ENCODE assay signal across 10 cellular contexts in genomic region chr16:67157892-67158635, GRCh38. TPM values are rescaled to one million over a fixed set of nuclear protein-coding genes. Genes with fewer than 3 reads are reported as not detected.
DNase-seq lines count a peak whose midpoint lies in the region; ATAC-seq and TF ChIP-seq lines count a peak whose summit lies in the region.
"Had no signal": no experiment of that assay in that cellular context is flagged by ENCODE, and none has a peak within 500 bp of the region (broad histone marks: within the 10 kb centered on the region; RNA-seq: fewer than 3 reads in every experiment).

No MANE protein-coding gene starts in this region.

- peak overlapping the region in 6 of 10 experiments; percentile 77 to 97 (median 94); a peak in 6 of 20 replicates for H3K4me3 ChIP-seq in BLaER1 treated with 17β-estradiol and CSF1 and Interleukin-3, amounts not matched to agents 10 nM and 100 nM
- H3K4me3 ChIP-seq in GM12865 (ENCODE audit: low read depth, low read length) (peak overlapping the region; percentile 99), mucosa of descending colon (no peak overlapping the region)

- peak; percentile 45 for DNase-seq in GM12865 (ENCODE audit: low read depth)
- DNase-seq in activated CD4-positive, alpha-beta memory T cell treated with anti-CD3 and anti-CD28 coated beads, Interleukin-2, amount 10 ng/mL, durations not matched to agents 7 days and 5 days: no peak
- no peak for DNase-seq in mucosa of descending colon
- DNase-seq in NCI-H1048 (lab: John Stamatoyannopoulos, UW): no peak
- DNase-seq in medulla oblongata (ENCODE audit: extremely low spot score): no peak
- DNase-seq in NOMO-1 treated with DMSO at 0.1 percent for 48 hours (lab: John Stamatoyannopoulos, UW; ENCODE audit: unreplicated experiment): no peak
- no peak for DNase-seq in glomerular visceral epithelial cell (ENCODE audit: extremely low spot score)
- DNase-seq: hippocampal formation, NCI-H69 had no signal

- H3K27ac Mint-ChIP-seq in activated CD4-positive, alpha-beta memory T cell treated with anti-CD3 and anti-CD28 coated beads, Interleukin-2, amount 10 ng/mL, durations not matched to agents 7 days and 5 days: peak overlapping the region; percentile 98

- peak overlapping the region; percentile 80 to 100 (median 97) for H3K4me2 ChIP-seq in BLaER1 treated with 17β-estradiol and CSF1 and Interleukin-3, amounts not matched to agents 10 nM and 100 nM

- peaks cover 57 to 84% (median 74%) of the 10 kb centered on the region in 11 experiments for H4K20me1 ChIP-seq in BLaER1 treated with 17β-estradiol and CSF1 and Interleukin-3, amounts not matched to agents 10 nM and 100 nM

- intact Hi-C loops in mucosa of descending colon (cut with DNase I, micrococcal nuclease): loop anchor here in 1 of 2 donors (10.0 kb wide), 1 partner anchor 203 kb away; no protein-coding TSS in a partner anchor

- CTCF ChIA-PET in activated CD4-positive, alpha-beta memory T cell treated with anti-CD3 and anti-CD28 coated beads, Interleukin-2, amount 10 ng/mL, durations not matched to agents 7 days and 5 days (lab: Charles Lee): interaction anchor here (0.5 to 6.9 kb wide), 20 partner anchors 11 to 290 kb away, joined by 3 to 56 read pairs (median 4); partner anchors contain the start of genes ELMO3 and MATCAP1

- TF ChIP-seq CTCF in GM12865 (IDR thresholded peaks at IDR 0.05; ENCODE audit: insufficient read depth, low read depth, low read length, missing control alignments) (no peak), mucosa of descending colon (IDR thresholded peaks at IDR 0.05) (no peak)

- peak overlapping the region in 2 of 11 experiments; percentile 80 to 84; a peak in 2 of 22 replicates for H3K9ac ChIP-seq in BLaER1 treated with 17β-estradiol and CSF1 and Interleukin-3, amounts not matched to agents 10 nM and 100 nM

- peaks cover 20 to 44% (median 32%) of the 10 kb centered on the region in 11 experiments for H3K27me3 ChIP-seq in BLaER1 treated with 17β-estradiol and CSF1 and Interleukin-3, amounts not matched to agents 10 nM and 100 nM

- peak overlapping the region in 1 of 11 experiments; percentile 72; a peak in 1 of 22 replicates for H3K27ac ChIP-seq in BLaER1 treated with 17β-estradiol and CSF1 and Interleukin-3, amounts not matched to agents 10 nM and 100 nM

- no peaks in the 10 kb centered on the region for H3K9me3 ChIP-seq in BLaER1 treated with 17β-estradiol and CSF1 and Interleukin-3, amounts not matched to agents 10 nM and 100 nM (replicated peaks in 1 of 11)
- no peaks in the 10 kb centered on the region for H3K9me3 ChIP-seq in mucosa of descending colon

- peaks cover 64% of the 10 kb centered on the region for H3K36me3 Mint-ChIP-seq in activated CD4-positive, alpha-beta memory T cell treated with anti-CD3 and anti-CD28 coated beads, Interleukin-2, amount 10 ng/mL, durations not matched to agents 7 days and 5 days (ENCODE audit: low read depth)

- H3K36me3 ChIP-seq in BLaER1 treated with 17β-estradiol and CSF1 and Interleukin-3, amounts not matched to agents 10 nM and 100 nM: peaks cover 0 to 10% (median 0%) of the 10 kb centered on the region in 11 experiments; a peak in 2 of 22 replicates
- no peaks in the 10 kb centered on the region for H3K36me3 ChIP-seq in mucosa of descending colon (ENCODE audit: low read depth)

- peaks cover 43 to 67% (median 51%) of the 10 kb centered on the region in 10 experiments for H3K4me1 ChIP-seq in BLaER1 treated with 17β-estradiol and CSF1 and Interleukin-3, amounts not matched to agents 10 nM and 100 nM
- H3K4me1 ChIP-seq in mucosa of descending colon (ENCODE audit: low read depth): peaks cover 38% of the 10 kb centered on the region

- peak; percentile 16 for ATAC-seq in mucosa of descending colon

- H3K9me3 Mint-ChIP-seq in activated CD4-positive, alpha-beta memory T cell treated with anti-CD3 and anti-CD28 coated beads, Interleukin-2, amount 10 ng/mL, durations not matched to agents 7 days and 5 days: no peaks in the 10 kb centered on the region

- POLR2A ChIA-PET in activated CD4-positive, alpha-beta memory T cell treated with anti-CD3 and anti-CD28 coated beads, Interleukin-2, amount 10 ng/mL, durations not matched to agents 7 days and 5 days (lab: Charles Lee): interaction anchor here (0.7 to 12.7 kb wide), 31 partner anchors 7 to 404 kb away, joined by 3 to 204 read pairs (median 6); partner anchors contain the start of genes B3GNT9, CBFB, CTCF and E2F4

- H3K27me3 Mint-ChIP-seq in activated CD4-positive, alpha-beta memory T cell treated with anti-CD3 and anti-CD28 coated beads, Interleukin-2, amount 10 ng/mL, durations not matched to agents 7 days and 5 days: peaks cover 3% of the 10 kb centered on the region

- peaks cover 67% of the 10 kb centered on the region for H3K4me1 Mint-ChIP-seq in activated CD4-positive, alpha-beta memory T cell treated with anti-CD3 and anti-CD28 coated beads, Interleukin-2, amount 10 ng/mL, durations not matched to agents 7 days and 5 days

- H3K4me3 Mint-ChIP-seq in activated CD4-positive, alpha-beta memory T cell treated with anti-CD3 and anti-CD28 coated beads, Interleukin-2, amount 10 ng/mL, durations not matched to agents 7 days and 5 days: peak overlapping the region; percentile 96

RNA-seq across cellular contexts. Expression of gene TRADD, which starts 1.6 kb away (rescaled TPM):
- total RNA-seq in activated CD4-positive, alpha-beta memory T cell treated with anti-CD3 and anti-CD28 coated beads, Interleukin-2, amount 10 ng/mL, durations not matched to agents 7 days and 5 days: 10 to 100 TPM; 96.9 to 97.3 TPM
- 10 to 100 TPM; 21.0 to 27.4 (median 26.6) TPM for total RNA-seq in mucosa of descending colon

RNA-seq across cellular contexts. Expression of gene FBXL8, which starts 1.7 kb away (rescaled TPM):
- total RNA-seq in activated CD4-positive, alpha-beta memory T cell treated with anti-CD3 and anti-CD28 coated beads, Interleukin-2, amount 10 ng/mL, durations not matched to agents 7 days and 5 days: 10 to 100 TPM; 52.3 to 54.4 TPM
- 10 to 100 TPM; 23.3 to 33.8 (median 24.5) TPM for total RNA-seq in mucosa of descending colon

RNA-seq across cellular contexts. Expression of gene HSF4, which starts 6.5 kb away (rescaled TPM):
- 100 to 1,000 TPM; 107 to 110 TPM for total RNA-seq in activated CD4-positive, alpha-beta memory T cell treated with anti-CD3 and anti-CD28 coated beads, Interleukin-2, amount 10 ng/mL, durations not matched to agents 7 days and 5 days
- 100 to 1,000 TPM in 1 of 3 donors, 10 to 100 TPM in 2; 26.0 to 113 (median 64.4) TPM for total RNA-seq in mucosa of descending colon

RNA-seq across cellular contexts. Expression of gene B3GNT9, which starts 7.3 kb away (rescaled TPM):
- 10 to 100 TPM; 14.6 to 16.2 TPM for total RNA-seq in activated CD4-positive, alpha-beta memory T cell treated with anti-CD3 and anti-CD28 coated beads, Interleukin-2, amount 10 ng/mL, durations not matched to agents 7 days and 5 days
- 1 to 10 TPM; 1.5 to 8.4 (median 4.0) TPM for total RNA-seq in mucosa of descending colon

RNA-seq across cellular contexts. Expression of gene NOL3, which starts 12.3 kb away (rescaled TPM):
- 10 to 100 TPM; 35.6 to 36.7 TPM for total RNA-seq in activated CD4-positive, alpha-beta memory T cell treated with anti-CD3 and anti-CD28 coated beads, Interleukin-2, amount 10 ng/mL, durations not matched to agents 7 days and 5 days
- total RNA-seq in mucosa of descending colon: 10 to 100 TPM; 23.5 to 35.9 (median 32.0) TPM
